Comparison of ENCODE assay signal across 27 cellular contexts in genomic region chr18:22267225-22267624, GRCh38.
"Had no signal": no experiment of that assay in that cellular context is flagged by ENCODE, and none has a peak within 500 bp of the region (broad histone marks: within the 10 kb centered on the region; RNA-seq: fewer than 3 reads in every experiment).

No MANE protein-coding gene starts in this region.

- DNase-seq: cerebellar nuclear complex; cortex of kidney; effector memory CD8-positive, alpha-beta T cell; erythroblast; esophagus squamous epithelium; head of caudate nucleus; hypothalamus; immature natural killer cell; islet precursor cell; kidney glomerular epithelial cell; mesenchymal stem cell; mucosa of descending colon; naive B cell; pancreas; retina; stimulated activated CD4-positive, alpha-beta T cell treated with anti-CD3 and anti-CD28 coated beads, Interleukin-12 subunit alpha, Interleukin-12 subunit beta, amount 100 ng/mL, for 4 hours; stimulated activated CD4-positive, alpha-beta T cell treated with anti-CD3 and anti-CD28 coated beads, Interleukin-1b, Interleukin-23, amount 100 ng/mL, for 48 hours; stimulated activated CD4-positive, alpha-beta T cell treated with anti-CD3 and anti-CD28 coated beads, Interleukin-4, amount 100 ng/mL, for 1 hour; stimulated activated naive CD8-positive, alpha-beta T cell treated with anti-CD3 and anti-CD28 coated beads, Interleukin-15, Interleukin-2, amounts not matched to agents 100 U/mL and 50 U/mL, for 24 hours; substantia nigra; tibial artery had no signal

- H3K27ac ChIP-seq: esophagus squamous epithelium, neutrophil, pancreas, tibial artery had no signal

- H3K36me3 ChIP-seq: esophagus squamous epithelium, neutrophil, pancreas, tibial artery had no signal

- H3K4me3 ChIP-seq: esophagus squamous epithelium, mucosa of descending colon, pancreas, smooth muscle cell, testis, tibial artery had no signal

- ATAC-seq: effector memory CD8-positive, alpha-beta T cell; mucosa of descending colon; natural killer cell treated with Interleukin-12 subunit alpha and Interleukin-12 subunit beta and Interleukin-15 and Interleukin-18, amount 100 ng/mL, for 72 hours; pancreas; sciatic nerve; stimulated activated effector memory CD8-positive, alpha-beta T cell treated with anti-CD3 and anti-CD28 coated beads, Interleukin-12 subunit alpha, Interleukin-12 subunit beta, amount 100 ng/mL, for 72 hours; stimulated activated naive CD8-positive, alpha-beta T cell treated with anti-CD3 and anti-CD28 coated beads, Interleukin-15, Interleukin-2, amounts not matched to agents 100 U/mL and 50 U/mL, for 24 hours had no signal

- H3K27me3 ChIP-seq: neutrophil, pancreas, testis, tibial artery had no signal

- H3K4me1 ChIP-seq: esophagus squamous epithelium, pancreas, tibial artery had no signal

- H3K9me3 ChIP-seq: esophagus squamous epithelium, mucosa of descending colon, neutrophil, pancreas, testis, tibial artery had no signal
